ENCODE assay signal across 16 cellular contexts in the genomic region with DNA sequence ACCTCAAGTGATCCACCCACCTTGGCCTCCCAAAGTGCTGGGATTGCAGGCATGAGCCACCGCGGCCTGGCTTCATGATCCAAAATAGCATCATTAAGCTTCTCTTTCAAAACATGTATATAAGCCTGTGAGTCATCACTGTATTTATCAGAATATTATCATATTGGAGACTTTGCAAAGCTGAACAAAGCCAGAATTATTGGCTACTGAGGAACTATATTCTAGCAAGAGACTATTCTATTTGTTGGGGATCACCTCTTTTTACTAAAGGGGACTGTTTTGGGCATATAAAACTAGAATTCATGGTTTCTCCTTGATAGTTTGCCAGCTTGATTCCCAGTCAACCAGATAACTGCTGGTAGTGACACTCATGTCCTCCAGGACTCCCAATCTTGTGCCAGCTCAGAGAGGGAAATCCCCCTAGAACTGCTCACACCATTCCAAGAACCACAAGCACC. TPM values are rescaled to one million over a fixed set of nuclear protein-coding genes. Genes with fewer than 3 reads are reported as not detected.
DNase-seq lines count a peak whose midpoint lies in the region; ATAC-seq and TF ChIP-seq lines count a peak whose summit lies in the region.
"Had no signal": no experiment of that assay in that cellular context is flagged by ENCODE, and none has a peak within 500 bp of the region (broad histone marks: within the 10 kb centered on the region; RNA-seq: fewer than 3 reads in every experiment).

No MANE protein-coding gene starts in this region.

- H3K4me1 ChIP-seq in PC-3 (ENCODE audit: insufficient read depth, low read length) (peaks cover 6% of the 10 kb centered on the region), mesenchymal stem cell (ENCODE audit: control insufficient read depth, insufficient read depth, low read depth, low read length) (peaks cover 3% of the 10 kb centered on the region)

- no peak overlapping the region for H2BK12ac ChIP-seq in mesenchymal stem cell (ENCODE audit: low read length in 2 of 2)

- H3K4me1 Mint-ChIP-seq in stimulated activated naive CD8-positive, alpha-beta T cell treated with anti-CD3 and anti-CD28 coated beads, Interleukin-15, amount 100 ng/mL, for 72 hours: peaks cover 72% of the 10 kb centered on the region

- no peak overlapping the region for H3K4ac ChIP-seq in mesenchymal stem cell (ENCODE audit: low read depth in 1 of 2, low read length in 2 of 2)

- no peak overlapping the region for H3K4me3 Mint-ChIP-seq in stimulated activated naive CD8-positive, alpha-beta T cell treated with anti-CD3 and anti-CD28 coated beads, Interleukin-15, amount 100 ng/mL, for 72 hours
- H3K4me3 Mint-ChIP-seq: natural killer cell treated with Interleukin-12 subunit alpha and Interleukin-12 subunit beta and Interleukin-15 and Interleukin-18, amount 100 ng/mL, for 72 hours; T-helper 1 cell treated with Interleukin-12 subunit alpha and Interleukin-12 subunit beta and Interleukin-4 antibody, amounts not matched to agents 30 μg/mL and 1 μg/mL, for 36 hours had no signal

- H3K27ac ChIP-seq in PC-3 (ENCODE audit: low read length) (no peak overlapping the region), mesenchymal stem cell (ENCODE audit: low read length, poor library complexity, severe bottlenecking) (no peak overlapping the region)
- H3K27ac ChIP-seq: coronary artery, gastrocnemius medialis, thoracic aorta had no signal

- H2AK5ac ChIP-seq in mesenchymal stem cell (ENCODE audit: low read length, severe bottlenecking): no peak overlapping the region

- intact Hi-C loops in PC-3 (cut with micrococcal nuclease): no loop called here

- H3K9me2 ChIP-seq in PC-3 (replicated peaks; ENCODE audit: low read length): no peaks in the 10 kb centered on the region

- H3K27ac Mint-ChIP-seq in stimulated activated naive CD8-positive, alpha-beta T cell treated with anti-CD3 and anti-CD28 coated beads, Interleukin-15, amount 100 ng/mL, for 72 hours: no peak overlapping the region
- H3K27ac Mint-ChIP-seq: natural killer cell treated with Interleukin-12 subunit alpha and Interleukin-12 subunit beta and Interleukin-15 and Interleukin-18, amount 100 ng/mL, for 72 hours; T-helper 1 cell treated with Interleukin-12 subunit alpha and Interleukin-12 subunit beta and Interleukin-4 antibody, amounts not matched to agents 30 μg/mL and 1 μg/mL, for 36 hours had no signal

- no peaks in the 10 kb centered on the region for H3K27me3 Mint-ChIP-seq in stimulated activated naive CD8-positive, alpha-beta T cell treated with anti-CD3 and anti-CD28 coated beads, Interleukin-15, amount 100 ng/mL, for 72 hours
- H3K27me3 Mint-ChIP-seq: natural killer cell treated with Interleukin-12 subunit alpha and Interleukin-12 subunit beta and Interleukin-15 and Interleukin-18, amount 100 ng/mL, for 72 hours had no signal

- H2BK15ac ChIP-seq in mesenchymal stem cell (ENCODE audit: low read depth, poor library complexity, severe bottlenecking): no peak overlapping the region

- BruUV-seq in PC-3 (replicated peaks; lab: Mats Ljungman, UMichigan): no TSS peak

- no peak overlapping the region for H3K23ac ChIP-seq in mesenchymal stem cell (ENCODE audit: low read length in 2 of 2)

- no peak overlapping the region for H2BK120ac ChIP-seq in mesenchymal stem cell (ENCODE audit: low read depth, low read length)

- H3K4me2 ChIP-seq in PC-3 (ENCODE audit: low read length) (no peak overlapping the region), mesenchymal stem cell (ENCODE audit: low read length, poor library complexity, severe bottlenecking) (no peak overlapping the region)

- no peak overlapping the region for H4K8ac ChIP-seq in mesenchymal stem cell (ENCODE audit: low read length)

- H3K9me3 ChIP-seq in PC-3 (ENCODE audit: low read length) (no peaks in the 10 kb centered on the region), mesenchymal stem cell (ENCODE audit: control insufficient read depth, low read length) (no peaks in the 10 kb centered on the region)
- H3K9me3 ChIP-seq: gastrocnemius medialis, thoracic aorta had no signal

- no peaks in the 10 kb centered on the region for H3K9me3 Mint-ChIP-seq in stimulated activated naive CD8-positive, alpha-beta T cell treated with anti-CD3 and anti-CD28 coated beads, Interleukin-15, amount 100 ng/mL, for 72 hours
- H3K9me3 Mint-ChIP-seq: natural killer cell treated with Interleukin-12 subunit alpha and Interleukin-12 subunit beta and Interleukin-15 and Interleukin-18, amount 100 ng/mL, for 72 hours; T-helper 1 cell treated with Interleukin-12 subunit alpha and Interleukin-12 subunit beta and Interleukin-4 antibody, amounts not matched to agents 30 μg/mL and 1 μg/mL, for 36 hours had no signal

- TF ChIP-seq CTCF in PC-3 (conservative IDR thresholded peaks at IDR 0.05; ENCODE audit: low read depth, low read length) (no peak), epithelial cell of esophagus (IDR thresholded peaks at IDR 0.05; ENCODE audit: insufficient read depth, low read depth, low read length, missing control alignments) (no peak)

- H3K14ac ChIP-seq in mesenchymal stem cell (ENCODE audit: low read length in 2 of 2): no peak overlapping the region

- no peak overlapping the region for H2BK5ac ChIP-seq in mesenchymal stem cell (ENCODE audit: low read depth, low read length, poor library complexity, severe bottlenecking)

- H3K27me3 ChIP-seq in PC-3 (ENCODE audit: low read length) (no peaks in the 10 kb centered on the region), mesenchymal stem cell (ENCODE audit: control insufficient read depth in 1 of 2, insufficient read depth in 1 of 2, low read length in 2 of 2) (no peaks in the 10 kb centered on the region)
- H3K27me3 ChIP-seq: gastrocnemius medialis had no signal

- H3K79me2 ChIP-seq in PC-3 (ENCODE audit: low read length): no peaks in the 10 kb centered on the region

- ATAC-seq in PC-3: no peak
- no peak for ATAC-seq in stimulated activated naive CD8-positive, alpha-beta T cell treated with anti-CD3 and anti-CD28 coated beads, Interleukin-15, amount 100 ng/mL, for 72 hours
- ATAC-seq in HG03280 (IDR thresholded peaks at IDR 0.05; ENCODE audit: unreplicated experiment): no peak
- no peak for ATAC-seq in HG02642 (IDR thresholded peaks at IDR 0.05; ENCODE audit: poor library complexity, unreplicated experiment)
- ATAC-seq: natural killer cell treated with Interleukin-12 subunit alpha and Interleukin-12 subunit beta and Interleukin-15 and Interleukin-18, amount 100 ng/mL, for 72 hours had no signal

- no peak overlapping the region for H4K91ac ChIP-seq in mesenchymal stem cell (ENCODE audit: low read length)

- H3K18ac ChIP-seq in mesenchymal stem cell (ENCODE audit: low read depth in 1 of 2, low read length in 2 of 2): no peak overlapping the region

- no peak overlapping the region for H3K4me3 ChIP-seq in PC-3 (ENCODE audit: low read length)
- no peak overlapping the region for H3K4me3 ChIP-seq in epithelial cell of esophagus (ENCODE audit: low read length)
- H3K4me3 ChIP-seq in mesenchymal stem cell (ENCODE audit: insufficient read depth in 1 of 2, low read depth in 1 of 2, low read length in 2 of 2): no peak overlapping the region
- H3K4me3 ChIP-seq: coronary artery, gastrocnemius medialis, skin epidermis, thoracic aorta had no signal

- DNase-seq in GM03348 (ENCODE audit: low spot score) (peak; percentile 8), PC-3 (peak; percentile 14), epithelial cell of esophagus (ENCODE audit: low read depth) (peak; percentile 64), mesenchymal stem cell (peak; percentile 43)
- no peak for DNase-seq in stimulated activated naive CD8-positive, alpha-beta T cell treated with anti-CD3 and anti-CD28 coated beads, Interleukin-15, amount 100 ng/mL, for 72 hours
- DNase-seq: activated CD4-positive, alpha-beta T cell treated with anti-CD3 and anti-CD28 coated beads, Interleukin-2, amount 50 U/mL, for 4 hours; activated gamma-delta T cell treated with Interleukin-2 at 50 U/mL for 16 hours; gastrocnemius medialis; kidney glomerular epithelial cell had no signal

- H3F3A ChIP-seq in PC-3 (ENCODE audit: low read length, unreplicated experiment): no peaks in the 10 kb centered on the region

- H3K36me3 ChIP-seq in PC-3 (ENCODE audit: low read depth, low read length): no peaks in the 10 kb centered on the region
- peaks cover 0 to 2% of the 10 kb centered on the region in 2 experiments for H3K36me3 ChIP-seq in mesenchymal stem cell (ENCODE audit: control insufficient read depth in 1 of 2, insufficient read depth in 2 of 2, low read depth in 1 of 2, low read length in 2 of 2)
- H3K36me3 ChIP-seq: gastrocnemius medialis, thoracic aorta had no signal

- CTCF ChIA-PET in PC-3 (lab: Charles Lee): no interaction called here

- H4K20me1 ChIP-seq in PC-3 (ENCODE audit: low read length): no peaks in the 10 kb centered on the region

- H3K9ac ChIP-seq in PC-3 (ENCODE audit: low read length) (no peak overlapping the region), mesenchymal stem cell (ENCODE audit: low read length) (no peak overlapping the region)

- H3K79me1 ChIP-seq in mesenchymal stem cell (replicated peaks; ENCODE audit: low read length, poor library complexity, severe bottlenecking): peaks cover 19% of the 10 kb centered on the region

- WGBS in mesenchymal stem cell: no CpG with 5 or more reads among the region's 2 CpGs

- H2AFZ ChIP-seq in PC-3 (ENCODE audit: low read length): no peak overlapping the region
- no peak overlapping the region for H2AFZ ChIP-seq in mesenchymal stem cell (ENCODE audit: low read depth, low read length)

- POLR2A ChIA-PET in PC-3 (lab: Charles Lee; ENCODE audit: unreplicated experiment): no interaction called here

RNA-seq across cellular contexts. Expression of a gene that starts 40.1 kb away (rescaled TPM):
- total RNA-seq in PC-3 (2014; rRNA removed): 5.6 and 5.8 TPM in 2 replicates
- 4.8 TPM for polyA plus RNA-seq in mesenchymal stem cell (2013, experiment 1 of 2)
- 4.6 TPM for polyA plus RNA-seq in mesenchymal stem cell (2013, experiment 2 of 2)

Comparison
In these comparisons a context has a peak if more than half of its experiments do, and no peak if none do; other contexts are left out.
1. DNase-seq: peak in GM03348 (single experiment), PC-3 (single experiment), epithelial cell of esophagus (single experiment) and mesenchymal stem cell (single experiment); none in stimulated activated naive CD8-positive, alpha-beta T cell treated with anti-CD3 and anti-CD28 coated beads, Interleukin-15, amount 100 ng/mL, for 72 hours (0 of 2).